Comparison of ENCODE assay signal across 8 cellular contexts in the genomic region with DNA sequence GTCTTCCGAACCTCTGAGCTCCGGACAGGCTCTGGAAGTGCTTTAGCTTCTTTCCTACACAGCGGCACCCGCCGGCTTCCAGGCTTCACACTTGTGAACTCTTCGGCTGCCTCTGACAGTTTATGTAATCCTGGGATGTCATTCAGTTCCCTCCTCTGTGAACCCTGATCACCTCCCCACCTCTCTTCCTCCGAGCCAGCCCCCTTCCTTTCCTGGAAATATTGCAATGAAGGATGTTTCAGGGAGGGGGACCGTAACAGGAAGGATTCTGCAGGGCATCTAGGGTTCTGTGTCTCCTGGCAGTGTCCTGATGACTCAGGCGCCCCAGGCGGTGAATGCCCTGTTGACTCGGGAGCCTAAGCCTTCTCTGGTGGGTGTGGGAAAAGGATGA. TPM values are rescaled to one million over a fixed set of nuclear protein-coding genes. Genes with fewer than 3 reads are reported as not detected.
DNase-seq lines count a peak whose midpoint lies in the region; ATAC-seq and TF ChIP-seq lines count a peak whose summit lies in the region.

TSS of gene CD14 (minus strand) at position 95 of the 391 bp plus-strand sequence. CDS start 104 bp downstream, outside the sequence.

- no peak within 1 kb of the TSS for H2BK120ac ChIP-seq in IMR-90 (ENCODE audit: low read depth, low read length)

- BruUV-seq in IMR-90 (replicated peaks; lab: Mats Ljungman, UMichigan), result no TSS peak

- H2AK9ac ChIP-seq in IMR-90 (replicated peaks; ENCODE audit: low read depth, low read length, poor library complexity), result peak within 1 kb of the TSS; percentile 58

- H3K4me2 ChIP-seq in IMR-90 (ENCODE audit: low read depth, low read length), result peak within 1 kb of the TSS; percentile 71

- TF ChIP-seq CTCF in IMR-90 (conservative IDR thresholded peaks at IDR 0.05; ENCODE audit: low read depth, low read length) (0 out of 2 replicates have a peak, but pooled peaks have one; percentile 3), ascending aorta (IDR thresholded peaks at IDR 0.05) (no peak)

- H3K4me3 ChIP-seq in IMR-90 (ENCODE audit: insufficient read depth, low read depth, low read length) (peak within 1 kb of the TSS; percentile 30), ascending aorta (peak within 1 kb of the TSS; percentile 54 to 75), iPS-18c (ENCODE audit: insufficient read depth, low read depth, low read length) (peak within 1 kb of the TSS; percentile 44)

- peaks cover 16% of the 10 kb centered on the region for H3K27me3 ChIP-seq in IMR-90 (ENCODE audit: control insufficient read depth, insufficient read depth, low read length)
- H3K27me3 ChIP-seq in ascending aorta, result no peaks in the 10 kb centered on the region

- peaks cover 5% of the 10 kb centered on the region; the same call in 1 of the 2 replicates for H3K4me1 ChIP-seq in IMR-90 (ENCODE audit: control insufficient read depth, insufficient read depth, low read length)
- H3K4me1 ChIP-seq in ascending aorta, result peaks cover 0 to 4% of the 10 kb centered on the region in 2 donors

- no peak within 1 kb of the TSS for H3K9ac ChIP-seq in IMR-90 (ENCODE audit: low read depth, low read length)

- H4K5ac ChIP-seq in IMR-90 (ENCODE audit: low read depth, low read length), result no peak within 1 kb of the TSS

- in situ Hi-C loops in IMR-90 (cut with MboI; ENCODE audit: low sequenced_read_pairs), result no loop called here

- H3K9me3 ChIP-seq in IMR-90 (ENCODE audit: control insufficient read depth, insufficient read depth, low read length) (no peaks in the 10 kb centered on the region; the same call in 1 of the 2 replicates), ascending aorta (no peaks in the 10 kb centered on the region), iPS-18c (ENCODE audit: control insufficient read depth, insufficient read depth, low read length) (peaks cover 7% of the 10 kb centered on the region)

- peak within 1 kb of the TSS; percentile 95 for H2AFZ ChIP-seq in IMR-90 (replicated peaks; ENCODE audit: low read length, poor library complexity)

- H3K14ac ChIP-seq in IMR-90 (replicated peaks; ENCODE audit: low read depth, low read length), result no peak within 1 kb of the TSS; the same call in 1 of the 2 replicates

- no peak within 1 kb of the TSS for H2AK5ac ChIP-seq in IMR-90 (ENCODE audit: low read depth, low read length)

- ATAC-seq in IMR-90 (ENCODE audit: low read depth) (peak; percentile 62), GM19397 (IDR thresholded peaks at IDR 0.05; ENCODE audit: unreplicated experiment) (no peak)
- ATAC-seq in stimulated activated naive CD8-positive, alpha-beta T cell treated with anti-CD3 and anti-CD28 coated beads, Interleukin-15, Interleukin-2, amounts not matched to agents 100 U/mL and 50 U/mL, for 24 hours, result peak; percentile 14

- H3K9me1 ChIP-seq in IMR-90 (ENCODE audit: insufficient read depth, low read length), result no peaks in the 10 kb centered on the region

- dilution Hi-C loops in IMR-90 (cut with HindIII; ENCODE audit: low sequenced_read_pairs, unreplicated experiment), result no loop called here

- intact Hi-C loops in IMR-90 (cut with micrococcal nuclease), result loop anchor here (10.0 kb wide), 1 partner anchor 388 kb away; no protein-coding TSS in a partner anchor
- intact Hi-C loops in ascending aorta (cut with DNase I), result no loop called here

- H3K36me3 ChIP-seq in IMR-90 (ENCODE audit: control insufficient read depth, insufficient read depth, low read length) (no peaks in the 10 kb centered on the region), ascending aorta (no peaks in the 10 kb centered on the region)

- no peak within 1 kb of the TSS for H3K56ac ChIP-seq in IMR-90 (ENCODE audit: extremely low read depth, insufficient read depth, low read length)

- H3K27ac ChIP-seq in IMR-90 (ENCODE audit: insufficient read depth, low read length), result no peak within 1 kb of the TSS
- H3K27ac ChIP-seq in ascending aorta, result peak within 1 kb of the TSS; percentile 25 to 30

- no peaks in the 10 kb centered on the region for H4K20me1 ChIP-seq in IMR-90 (ENCODE audit: insufficient read depth, low read length)

- peak within 1 kb of the TSS; percentile 60 for H3K23ac ChIP-seq in IMR-90 (ENCODE audit: low read depth, low read length)

- H3K18ac ChIP-seq in IMR-90 (ENCODE audit: low read depth, low read length), result no peak within 1 kb of the TSS

- H2BK5ac ChIP-seq in IMR-90 (ENCODE audit: low read depth, low read length, poor library complexity, severe bottlenecking), result no peak within 1 kb of the TSS

- WGBS in IMR-90 (ENCODE audit: extremely low coverage in 2 of 2, insufficient read length in 1 of 2), 2 experiments, result no CpG with 5 or more reads among the region's 11 CpGs

- H4K91ac ChIP-seq in IMR-90 (ENCODE audit: insufficient read depth, low read depth, low read length), result no peak within 1 kb of the TSS

- DNase-seq in NCI-H1417 (lab: John Stamatoyannopoulos, UW) (peak in 2 of 3 experiments; percentile 45 to 61), NCI-H1417 treated with DMSO at 0.1 percent for 48 hours (lab: John Stamatoyannopoulos, UW) (no peak), IMR-90 (no peak), ascending aorta (ENCODE audit: low spot score in 2 of 2) (peak; percentile 55 to 80), NK-92 (lab: John Stamatoyannopoulos, UW; ENCODE audit: unreplicated experiment) (no peak)
- no peak for DNase-seq in stimulated activated naive CD8-positive, alpha-beta T cell treated with anti-CD3 and anti-CD28 coated beads, Interleukin-15, Interleukin-2, amounts not matched to agents 100 U/mL and 50 U/mL, for 24 hours

- no peak within 1 kb of the TSS for H3K4ac ChIP-seq in IMR-90 (ENCODE audit: low read depth, low read length)

- H4K8ac ChIP-seq in IMR-90 (ENCODE audit: low read depth in 2 of 2, low read length in 2 of 2), result no peak within 1 kb of the TSS

- H2BK15ac ChIP-seq in IMR-90 (ENCODE audit: low read depth, low read length), result no peak within 1 kb of the TSS

- no peak for TF ChIP-seq RAD21 in IMR-90 (IDR thresholded peaks at IDR 0.05; ENCODE audit: low read length)

- TF ChIP-seq POLR2A in IMR-90 (IDR thresholded peaks at IDR 0.05; ENCODE audit: low read depth, low read length), result no peak

- CTCF ChIA-PET in IMR-90 (lab: Yijun Ruan, JAX), result interaction anchor here (0.5 to 1.0 kb wide), 3 partner anchors 85 to 260 kb away, joined by 3 to 4 read pairs (median 3); partner anchors contain the start of gene EIF4EBP3

- POLR2A ChIA-PET in IMR-90 (lab: Charles Lee; ENCODE audit: unreplicated experiment), result no interaction called here

- no peaks in the 10 kb centered on the region for H3K79me1 ChIP-seq in IMR-90 (ENCODE audit: low read depth in 1 of 2, low read length in 2 of 2)

- no peak within 1 kb of the TSS for H2BK20ac ChIP-seq in IMR-90 (ENCODE audit: low read depth, low read length)

TF ChIP-seq in IMR-90, 13 proteins besides CTCF, POLR2A, EP300 and RAD21:
- TF ChIP-seq CHD1 (IDR thresholded peaks at IDR 0.05; ENCODE audit: low read depth, low read length) (no peak), MAFK (IDR thresholded peaks at IDR 0.05; ENCODE audit: low read depth, low read length) (no peak), BHLHE40 (IDR thresholded peaks at IDR 0.05; ENCODE audit: low read depth, low read length) (no peak), CEBPB (IDR thresholded peaks at IDR 0.05; ENCODE audit: low read depth, low read length) (no peak), FOS (IDR thresholded peaks at IDR 0.05; ENCODE audit: low read depth, low read length) (no peak), RCOR1 (IDR thresholded peaks at IDR 0.05; ENCODE audit: insufficient replicate concordance, low read length) (no peak), RFX5 (IDR thresholded peaks at IDR 0.05; ENCODE audit: low read depth, low read length) (no peak)
- TF ChIP-seq, protein P1, sequence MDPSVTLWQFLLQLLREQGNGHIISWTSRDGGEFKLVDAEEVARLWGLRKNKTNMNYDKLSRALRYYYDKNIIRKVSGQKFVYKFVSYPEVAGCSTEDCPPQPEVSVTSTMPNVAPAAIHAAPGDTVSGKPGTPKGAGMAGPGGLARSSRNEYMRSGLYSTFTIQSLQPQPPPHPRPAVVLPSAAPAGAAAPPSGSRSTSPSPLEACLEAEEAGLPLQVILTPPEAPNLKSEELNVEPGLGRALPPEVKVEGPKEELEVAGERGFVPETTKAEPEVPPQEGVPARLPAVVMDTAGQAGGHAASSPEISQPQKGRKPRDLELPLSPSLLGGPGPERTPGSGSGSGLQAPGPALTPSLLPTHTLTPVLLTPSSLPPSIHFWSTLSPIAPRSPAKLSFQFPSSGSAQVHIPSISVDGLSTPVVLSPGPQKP (IDR thresholded peaks at IDR 0.05; ENCODE audit: borderline replicate concordance, low read depth, low read length), result no peak

RNA-seq across cellular contexts. Expression of gene CD14, which starts in this region (rescaled TPM):
- total RNA-seq in IMR-90 (2012; rRNA removed) (0.18 TPM in 1 of 2 replicates, not detected in the other), ascending aorta (122 TPM)
- 0.17 and 0.19 TPM in 2 replicates for polyA plus RNA-seq in IMR-90 (2012; rRNA removed)
- polyA plus RNA-seq in IMR-90 (2012; cell fraction: cytosol; rRNA removed), result 0.34 and 0.70 TPM in 2 replicates
- polyA plus RNA-seq in IMR-90 (2012; cell fraction: nucleus; rRNA removed; ENCODE audit: low replicate concordance), result 0.72 and 1.7 TPM in 2 replicates

Comparison
In these comparisons a context has a peak if more than half of its experiments do, and no peak if none do; other contexts are left out.
1. RNA of gene CD14 (total RNA-seq): 122 TPM in ascending aorta (single experiment); 0.18 TPM in IMR-90; every median in the first group is over 100 times any median in the second.
2. DNase-seq: peak in NCI-H1417 (2 of 3) and ascending aorta (2 of 2); none in NCI-H1417 treated with DMSO at 0.1 percent for 48 hours (single experiment), IMR-90 (single experiment), stimulated activated naive CD8-positive, alpha-beta T cell treated with anti-CD3 and anti-CD28 coated beads, Interleukin-15, Interleukin-2, amounts not matched to agents 100 U/mL and 50 U/mL, for 24 hours (single experiment) and NK-92 (single experiment).
3. Peak in every context shown above with its lines, with median percentiles within 50 percentile points of each other: H3K4me3 ChIP-seq.